ENCODE assay signal across 26 cellular contexts in genomic region chr13:90222758-90223157, GRCh38.
"Had no signal": no experiment of that assay in that cellular context is flagged by ENCODE, and none has a peak within 500 bp of the region (broad histone marks: within the 10 kb centered on the region; RNA-seq: fewer than 3 reads in every experiment).

No MANE protein-coding gene starts in this region.

- H3K4me1 ChIP-seq: esophagus squamous epithelium, gastroesophageal sphincter, heart left ventricle, left lung, lower lobe of right lung had no signal

- H3K36me3 ChIP-seq: esophagus squamous epithelium, gastroesophageal sphincter, heart left ventricle, left lung, lower lobe of right lung had no signal

- H3K27me3 ChIP-seq: esophagus squamous epithelium, gastroesophageal sphincter, heart left ventricle, hepatocyte, left lung had no signal

- H3K4me3 ChIP-seq: esophagus squamous epithelium, gastroesophageal sphincter, heart left ventricle, hepatocyte, left lung, lower lobe of right lung, mucosa of descending colon had no signal

- H3K9me3 ChIP-seq: esophagus squamous epithelium, gastroesophageal sphincter, lower lobe of right lung, mucosa of descending colon had no signal

- H3K27ac ChIP-seq: epithelial cell of prostate, esophagus squamous epithelium, gastroesophageal sphincter, heart left ventricle, hepatocyte, left lung, lower lobe of right lung had no signal

- DNase-seq: cortex of kidney; effector CD8-positive, alpha-beta T cell; effector memory CD8-positive, alpha-beta T cell; endodermal cell; erythroblast; esophagus squamous epithelium; foreskin fibroblast; foreskin melanocyte; heart left ventricle; hypothalamus; immature natural killer cell; islet precursor cell; left cardiac atrium; left lung; left ventricle myocardium superior; lower lobe of right lung; mesenchymal stem cell; mucosa of descending colon; naive B cell; naive thymus-derived CD8-positive, alpha-beta T cell had no signal

- ATAC-seq: effector memory CD8-positive, alpha-beta T cell; esophagus mucosa; gastroesophageal sphincter; heart left ventricle; left cardiac atrium; left lung; left ventricle myocardium superior; lower lobe of right lung; mucosa of descending colon; naive thymus-derived CD8-positive, alpha-beta T cell had no signal

- FAIRE-seq: colon, endometrium had no signal
